Comparison of ENCODE assay signal across 11 cellular contexts in genomic region chr9:123033864-123034598, GRCh38. TPM values are rescaled to one million over a fixed set of nuclear protein-coding genes. Genes with fewer than 3 reads are reported as not detected.
DNase-seq lines count a peak whose midpoint lies in the region; TF ChIP-seq lines count a peak whose summit lies in the region.
"Had no signal": no experiment of that assay in that cellular context is flagged by ENCODE, and none has a peak within 500 bp of the region (broad histone marks: within the 10 kb centered on the region; RNA-seq: fewer than 3 reads in every experiment).

No MANE protein-coding gene starts in this region.

- H3K4me3 ChIP-seq in esophagus muscularis mucosa: peak overlapping the region; percentile 7 to 39 (median 16)
- H3K4me3 ChIP-seq: prostate gland had no signal

- DNase-seq in NCI-H526 (lab: John Stamatoyannopoulos, UW): peak; percentile 42 to 65
- DNase-seq in NCI-H526 treated with DMSO at 0.1 percent for 48 hours (lab: John Stamatoyannopoulos, UW): no peak
- no peak for DNase-seq in esophagus muscularis mucosa (ENCODE audit: extremely low spot score)
- DNase-seq in type B pancreatic cell (ENCODE audit: extremely low spot score, unreplicated experiment): no peak
- DNase-seq in NCI-H345 treated with DMSO at 0.1 percent for 48 hours (lab: John Stamatoyannopoulos, UW; ENCODE audit: unreplicated experiment): no peak
- no peak for DNase-seq in NCI-H226
- DNase-seq in NCI-H1092 (lab: John Stamatoyannopoulos, UW): no peak
- DNase-seq: 8988T; activated CD8-positive, alpha-beta memory T cell treated with anti-CD3 and anti-CD28 coated beads for 24 hours had no signal

- no peaks in the 10 kb centered on the region for H3K9me3 ChIP-seq in esophagus muscularis mucosa
- H3K9me3 ChIP-seq: prostate gland had no signal

- 64% methylated on average over 8 of the region's 8 CpGs for WGBS in esophagus muscularis mucosa

- peaks cover 0 to 72% (median 66%) of the 10 kb centered on the region in 4 donors for H3K4me1 ChIP-seq in esophagus muscularis mucosa
- H3K4me1 ChIP-seq: prostate gland had no signal

- H3K27ac Mint-ChIP-seq in nephron: peak overlapping the region; percentile 54 to 76 (median 60)
- H3K27ac Mint-ChIP-seq in type B pancreatic cell: peak overlapping the region; percentile 9

- no peaks in the 10 kb centered on the region for H3K9me3 Mint-ChIP-seq in nephron
- H3K9me3 Mint-ChIP-seq in type B pancreatic cell: no peaks in the 10 kb centered on the region

- H3K27me3 Mint-ChIP-seq in nephron (ENCODE audit: low read depth): no peaks in the 10 kb centered on the region
- H3K27me3 Mint-ChIP-seq in type B pancreatic cell: no peaks in the 10 kb centered on the region

- peaks cover 0 to 22% (median 14%) of the 10 kb centered on the region in 4 donors for H3K36me3 ChIP-seq in esophagus muscularis mucosa
- H3K36me3 ChIP-seq: prostate gland had no signal

- peak overlapping the region; percentile 20 to 70 (median 41) for H3K27ac ChIP-seq in esophagus muscularis mucosa (replicated peaks in 1 of 4)
- H3K27ac ChIP-seq: prostate gland had no signal

- intact Hi-C loops in esophagus muscularis mucosa (cut with DNase I): no loop called here

- H3K36me3 Mint-ChIP-seq in nephron (ENCODE audit: low read depth) (peaks cover 9% of the 10 kb centered on the region), type B pancreatic cell (peaks cover 18% of the 10 kb centered on the region)

- H3K4me1 Mint-ChIP-seq in nephron: peaks cover 36% of the 10 kb centered on the region
- peaks cover 24% of the 10 kb centered on the region for H3K4me1 Mint-ChIP-seq in type B pancreatic cell (ENCODE audit: unreplicated experiment)

- TF ChIP-seq CTCF in esophagus muscularis mucosa (IDR thresholded peaks at IDR 0.05) (no peak), nephron (IDR thresholded peaks at IDR 0.05; ENCODE audit: unreplicated experiment in 3 of 3) (no peak), type B pancreatic cell (conservative IDR thresholded peaks at IDR 0.05) (no peak)

- no peak for TF ChIP-seq POLR2A in esophagus muscularis mucosa (IDR thresholded peaks at IDR 0.05; ENCODE audit: low read depth)

- H3K4me3 Mint-ChIP-seq in nephron (peak overlapping the region; percentile 72 to 80 (median 73)), type B pancreatic cell (no peak overlapping the region)

- no peaks in the 10 kb centered on the region for H3K27me3 ChIP-seq in esophagus muscularis mucosa

- no peak for TF ChIP-seq EP300 in esophagus muscularis mucosa (IDR thresholded peaks at IDR 0.05)

RNA-seq across cellular contexts. Expression of gene GPR21, which starts 0.6 kb away (rescaled TPM):
- total RNA-seq in esophagus muscularis mucosa: 1 to 10 TPM in 1 of 4 donors, under 1 TPM in 2, not detected in 1; 0.33 to 1.1 (median 0.52) TPM
- 0.46 and 1.1 TPM in 2 replicates for total RNA-seq in type B pancreatic cell (ENCODE audit: low replicate concordance)

Comparison
In these comparisons a context has a peak if more than half of its experiments do, and no peak if none do; other contexts are left out.
1. DNase-seq: peak in NCI-H526 (2 of 2); none in NCI-H526 treated with DMSO at 0.1 percent for 48 hours (single experiment), esophagus muscularis mucosa (single experiment), type B pancreatic cell (single experiment), NCI-H345 treated with DMSO at 0.1 percent for 48 hours (single experiment), NCI-H226 (single experiment) and NCI-H1092 (single experiment).